Comparison of ENCODE assay signal across 19 cellular contexts in the genomic region with DNA sequence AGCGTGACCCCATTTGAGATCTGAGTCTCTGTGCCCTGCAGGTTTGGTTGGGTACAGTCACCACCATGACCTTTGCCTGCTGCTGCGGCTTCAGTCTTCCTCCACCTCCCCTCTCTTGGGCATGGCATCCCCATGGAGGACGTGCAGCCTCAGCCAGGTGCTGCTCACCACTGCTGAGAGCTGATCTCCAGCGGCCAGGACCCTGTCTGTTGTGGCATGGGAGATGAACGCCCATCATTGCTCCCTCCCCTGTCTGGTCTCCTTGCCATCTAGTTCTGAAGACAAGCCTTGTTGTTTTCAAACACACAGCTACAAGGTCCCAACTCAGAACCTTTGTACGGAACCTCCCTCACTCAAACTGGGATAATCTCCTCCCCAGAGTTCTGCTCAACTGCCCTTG. TPM values are rescaled to one million over a fixed set of nuclear protein-coding genes. Genes with fewer than 3 reads are reported as not detected.
DNase-seq lines count a peak whose midpoint lies in the region; ATAC-seq and TF ChIP-seq lines count a peak whose summit lies in the region.
"Had no signal": no experiment of that assay in that cellular context is flagged by ENCODE, and none has a peak within 500 bp of the region (broad histone marks: within the 10 kb centered on the region; RNA-seq: fewer than 3 reads in every experiment).

No MANE protein-coding gene starts in this region.

- H3K4me2 ChIP-seq in H9 (ENCODE audit: insufficient read depth, insufficient read length, low read length): no peak overlapping the region
- H3K4me2 ChIP-seq: A549 had no signal

- no peaks in the 10 kb centered on the region for H3K4me1 ChIP-seq in H9 (ENCODE audit: insufficient read depth, low read length)
- peaks cover 3% of the 10 kb centered on the region for H3K4me1 ChIP-seq in endodermal cell (ENCODE audit: control insufficient read depth, insufficient read depth, low read length)
- peaks cover 0 to 11% (median 9%) of the 10 kb centered on the region in 4 donors for H3K4me1 ChIP-seq in sigmoid colon

- no peaks in the 10 kb centered on the region for H3K79me2 ChIP-seq in H9 (ENCODE audit: insufficient read depth, low read length)

- no peak overlapping the region for H2AFZ ChIP-seq in H9 (ENCODE audit: low read length)

- H3K4me3 Mint-ChIP-seq in H9: no peak overlapping the region
- no peak overlapping the region for H3K4me3 Mint-ChIP-seq in endodermal cell

- H3K9me3 ChIP-seq in H9 (ENCODE audit: control insufficient read depth, low read depth, low read length): no peaks in the 10 kb centered on the region
- H3K9me3 ChIP-seq in endodermal cell (ENCODE audit: control insufficient read depth, low read length): no peaks in the 10 kb centered on the region
- no peaks in the 10 kb centered on the region for H3K9me3 ChIP-seq in sigmoid colon
- H3K9me3 ChIP-seq: A549 had no signal

- no peak overlapping the region for H3K4me3 ChIP-seq in endodermal cell (ENCODE audit: low read length)
- no peak overlapping the region for H3K4me3 ChIP-seq in sigmoid colon
- H3K4me3 ChIP-seq: A549 had no signal

- no peak overlapping the region for H2BK120ac ChIP-seq in H9 (ENCODE audit: low read depth, low read length, poor library complexity, severe bottlenecking)

- peaks cover 3 to 7% of the 10 kb centered on the region in 2 experiments; a peak in 3 of 4 replicates for H3K4me1 Mint-ChIP-seq in H9
- peaks cover 4% of the 10 kb centered on the region for H3K4me1 Mint-ChIP-seq in endodermal cell

- no peak overlapping the region for H4K5ac ChIP-seq in H9 (ENCODE audit: insufficient read length, low read depth, low read length)

- no peak overlapping the region for H3T11ph ChIP-seq in H9 (ENCODE audit: low read length)

- H3K36me3 Mint-ChIP-seq in H9 (ENCODE audit: insufficient read depth in 1 of 3, low read depth in 3 of 3): no peaks in the 10 kb centered on the region
- H3K36me3 Mint-ChIP-seq in endodermal cell (ENCODE audit: low read depth): no peaks in the 10 kb centered on the region
- H3K36me3 Mint-ChIP-seq: CD14-positive monocyte had no signal

- H4K91ac ChIP-seq in H9 (ENCODE audit: insufficient read length, low read depth, low read length): no peak overlapping the region

- H3K36me3 ChIP-seq in endodermal cell (ENCODE audit: control insufficient read depth, insufficient read depth, low read length) (no peaks in the 10 kb centered on the region), sigmoid colon (no peaks in the 10 kb centered on the region)

- no peak for ATAC-seq in HG02610 (IDR thresholded peaks at IDR 0.05; ENCODE audit: unreplicated experiment)
- ATAC-seq in HG03439 (IDR thresholded peaks at IDR 0.05; ENCODE audit: unreplicated experiment): no peak
- ATAC-seq: A549 had no signal

- no peak for TF ChIP-seq EP300 in sigmoid colon (IDR thresholded peaks at IDR 0.05)

- no peak overlapping the region for H3K9ac ChIP-seq in H9 (ENCODE audit: extremely low read depth, insufficient read length, low read length)
- no peak overlapping the region for H3K9ac ChIP-seq in endodermal cell (ENCODE audit: extremely low read depth, low read length, poor library complexity, severe bottlenecking)

- H2BK5ac ChIP-seq in H9 (ENCODE audit: insufficient read length, low read length): no peak overlapping the region

- no peaks in the 10 kb centered on the region for H4K20me1 ChIP-seq in H9 (ENCODE audit: control insufficient read depth, insufficient read depth, insufficient read length)

- no peak overlapping the region; a peak in 1 of 7 replicates for H3K27ac Mint-ChIP-seq in H9
- H3K27ac Mint-ChIP-seq in endodermal cell: no peak overlapping the region
- H3K27ac Mint-ChIP-seq: CD14-positive monocyte had no signal

- no peak overlapping the region for H2BK12ac ChIP-seq in H9 (ENCODE audit: insufficient read length, low read depth, low read length)

- DNase-seq in activated CD8-positive, alpha-beta memory T cell treated with anti-CD3 and anti-CD28 coated beads for 24 hours: peak; percentile 49
- DNase-seq in activated CD8-positive, alpha-beta memory T cell treated with anti-CD3 and anti-CD28 coated beads, Interleukin-2, amount 50 U/mL, for 48 hours: no peak
- no peak for DNase-seq in H9
- peak; percentile 6 for DNase-seq in endodermal cell
- DNase-seq in sigmoid colon: peak; percentile 34
- DNase-seq in RPMI8226: no peak
- DNase-seq: GF-D8, GOT3, KG1, NCI-H1436, NCI-H2029 treated with DMSO at 0.1 percent for 48 hours, NCI-H2171 treated with DMSO at 0.1 percent for 48 hours, NCI-H510A, NCI-H82, SHP77 had no signal

- H3K4ac ChIP-seq in H9 (ENCODE audit: low read depth, low read length): no peak overlapping the region

- intact Hi-C loops in sigmoid colon (cut with DNase I): no loop called here

- no peak overlapping the region for H3K18ac ChIP-seq in H9 (ENCODE audit: insufficient read length, low read depth, low read length)

- peaks cover 50% of the 10 kb centered on the region for H3K27me3 Mint-ChIP-seq in H9 (ENCODE audit: low read depth)
- peaks cover 37% of the 10 kb centered on the region for H3K27me3 Mint-ChIP-seq in endodermal cell (ENCODE audit: insufficient read depth)

- no peak overlapping the region for H4K8ac ChIP-seq in H9 (replicated peaks; ENCODE audit: insufficient read length, low read depth, low read length)

- no peak for TF ChIP-seq POLR2A in sigmoid colon (IDR thresholded peaks at IDR 0.05)

- H3K9me3 Mint-ChIP-seq in H9 (no peaks in the 10 kb centered on the region; a peak in 1 of 5 replicates), endodermal cell (no peaks in the 10 kb centered on the region)
- H3K9me3 Mint-ChIP-seq: CD14-positive monocyte had no signal

- H2AK5ac ChIP-seq in H9 (ENCODE audit: insufficient read length, low read length): no peak overlapping the region

- WGBS in H9 (ENCODE audit: extremely low coverage, insufficient read length, low lambda C conversion rate): no CpG with 5 or more reads among the region's 6 CpGs
- whole genome bisulfite sequencing in endodermal cell (ENCODE audit: insufficient coverage in 1 of 2, insufficient read length in 1 of 2), 2 experiments: 90 to 100% methylated on average over 5 to 6 of the region's 6 CpGs
- 87 to 89% methylated on average over 6 of the region's 6 CpGs for WGBS in sigmoid colon, 2 donors

- H3K27me3 ChIP-seq in H9 (ENCODE audit: insufficient read depth, low read length) (no peaks in the 10 kb centered on the region), endodermal cell (ENCODE audit: control insufficient read depth, insufficient read depth, low read length, poor library complexity, severe bottlenecking) (peaks cover 40% of the 10 kb centered on the region), sigmoid colon (peaks cover 11 to 29% (median 12%) of the 10 kb centered on the region in 3 donors)

- H3K56ac ChIP-seq in H9 (ENCODE audit: insufficient read length, low read depth, low read length): no peak overlapping the region

- 0 out of 2 replicates have a peak overlapping the region, but pooled peaks have one; percentile 3 for H2BK15ac ChIP-seq in H9 (ENCODE audit: low read depth, low read length)

- H2BK20ac ChIP-seq in H9 (ENCODE audit: low read depth, low read length, poor library complexity, severe bottlenecking): no peak overlapping the region

- H3K23me2 ChIP-seq in H9 (ENCODE audit: insufficient read length, low read depth, low read length, poor library complexity, severe bottlenecking): peaks cover 6% of the 10 kb centered on the region

- no peak overlapping the region for H3K27ac ChIP-seq in H9 (ENCODE audit: insufficient read length, low read depth, low read length)
- H3K27ac ChIP-seq in endodermal cell (ENCODE audit: low read depth, low read length): no peak overlapping the region
- no peak overlapping the region for H3K27ac ChIP-seq in sigmoid colon

- no peaks in the 10 kb centered on the region for H3K79me1 ChIP-seq in H9 (ENCODE audit: insufficient read depth, low read depth, low read length, poor library complexity, severe bottlenecking)

- TF ChIP-seq CTCF in H9 (conservative IDR thresholded peaks at IDR 0.05): no peak
- TF ChIP-seq CTCF in endodermal cell (conservative IDR thresholded peaks at IDR 0.05): no peak
- TF ChIP-seq CTCF in sigmoid colon (IDR thresholded peaks at IDR 0.05): no peak

- H3K14ac ChIP-seq in H9 (ENCODE audit: insufficient read depth, low read length): no peak overlapping the region

- H3K23ac ChIP-seq in H9 (ENCODE audit: insufficient read length, low read depth, low read length): no peak overlapping the region

RNA-seq across cellular contexts. Expression of a gene that starts 19.2 kb away (rescaled TPM):
- 0.09 and 0.13 TPM in 2 replicates for total RNA-seq in H9 (2021)
- under 1 TPM; 0.18 to 0.44 TPM for total RNA-seq in endodermal cell
- not detected for polyA plus RNA-seq in endodermal cell (2013, experiment 1 of 2)
- polyA plus RNA-seq in endodermal cell (2013, experiment 2 of 2): not detected
- under 1 TPM in 2 of 4 donors, not detected in 2; under 0.01 to 0.16 TPM for total RNA-seq in sigmoid colon
- under 1 TPM; under 0.01 to 0.60 (median 0.48) TPM for polyA plus RNA-seq in sigmoid colon
- polyA plus RNA-seq: A549, CD14-positive monocyte had no signal

Comparison
In these comparisons a context has a peak if more than half of its experiments do, and no peak if none do; other contexts are left out.
1. DNase-seq: peak in activated CD8-positive, alpha-beta memory T cell treated with anti-CD3 and anti-CD28 coated beads for 24 hours (single experiment), endodermal cell (single experiment) and sigmoid colon (single experiment); none in activated CD8-positive, alpha-beta memory T cell treated with anti-CD3 and anti-CD28 coated beads, Interleukin-2, amount 50 U/mL, for 48 hours (single experiment), H9 (single experiment) and RPMI8226 (single experiment).